In genomic region chr17:29176500-29177351, GRCh38 we compare ENCODE assay signal across 8 cellular contexts. TPM values are rescaled to one million over a fixed set of nuclear protein-coding genes. Genes with fewer than 3 reads are reported as not detected.
DNase-seq lines count a peak whose midpoint lies in the region; ATAC-seq and TF ChIP-seq lines count a peak whose summit lies in the region.

No MANE protein-coding gene starts in this region.

- TF ChIP-seq CTCF in OCI-LY7 (conservative IDR thresholded peaks at IDR 0.05; ENCODE audit: low read length) (no peak), fibroblast of lung (conservative IDR thresholded peaks at IDR 0.05 in 1 of 2, IDR thresholded peaks at IDR 0.05 in 1 of 2; ENCODE audit: low read depth in 1 of 2, low read length in 2 of 2) (no peak), neural progenitor cell (IDR thresholded peaks at IDR 0.05) (no peak), tibial nerve (IDR thresholded peaks at IDR 0.05) (no peak)

- peak overlapping the region; percentile 59 for H3K27ac Mint-ChIP-seq in activated T-cell treated with anti-CD3 and anti-CD28 coated beads, Interleukin-2, amount 50 U/mL, for 72 hours
- peak overlapping the region; percentile 42 for H3K27ac Mint-ChIP-seq in neural progenitor cell

- H3K4me3 ChIP-seq in GM08714 (ENCODE audit: low read length): peak overlapping the region; percentile 66; the same call in 1 of the 2 replicates
- H3K4me3 ChIP-seq in OCI-LY7 (ENCODE audit: low read depth, low read length, poor library complexity, severe bottlenecking): peak overlapping the region; percentile 70
- H3K4me3 ChIP-seq in fibroblast of lung (replicated peaks in 1 of 4; ENCODE audit: control extremely low read depth in 1 of 4, insufficient read depth in 1 of 4, low read depth in 3 of 4, low read length in 4 of 4): peak overlapping the region; percentile 39 to 57 (median 49)
- H3K4me3 ChIP-seq in neural progenitor cell: peak overlapping the region; percentile 52
- peak overlapping the region; percentile 46 to 59 (median 56) for H3K4me3 ChIP-seq in tibial nerve

- peak overlapping the region; percentile 73 for H3K4me2 ChIP-seq in OCI-LY7 (ENCODE audit: low read length)
- peak overlapping the region; percentile 88 for H3K4me2 ChIP-seq in fibroblast of lung (ENCODE audit: extremely low read depth, insufficient read depth, low read length)
- peak overlapping the region; percentile 89 for H3K4me2 ChIP-seq in neural progenitor cell

- H3K79me2 ChIP-seq in OCI-LY7 (ENCODE audit: insufficient read depth, low read depth, low read length) (no peaks in the 10 kb centered on the region; the same call in 1 of the 2 replicates), fibroblast of lung (ENCODE audit: control insufficient read depth, insufficient read depth, low read length) (no peaks in the 10 kb centered on the region), neural progenitor cell (ENCODE audit: low read depth) (peaks cover 35% of the 10 kb centered on the region)

- ATAC-seq in activated T-cell treated with anti-CD3 and anti-CD28 coated beads, Interleukin-2, amount 50 U/mL, for 72 hours (replicated peaks in 1 of 2): peak; percentile 57 to 61
- ATAC-seq in HG02981 (IDR thresholded peaks at IDR 0.05; ENCODE audit: unreplicated experiment): no peak

- intact Hi-C loops in OCI-LY7 (cut with micrococcal nuclease; ENCODE audit: unreplicated experiment): loop anchor here (1.0 kb wide), 1 partner anchor 27 kb away; no protein-coding TSS in a partner anchor

- H3K36me3 Mint-ChIP-seq in activated T-cell treated with anti-CD3 and anti-CD28 coated beads, Interleukin-2, amount 50 U/mL, for 72 hours (ENCODE audit: insufficient read depth in 2 of 2): peaks cover 0 to 2% of the 10 kb centered on the region in 2 donors
- H3K36me3 Mint-ChIP-seq in neural progenitor cell: no peaks in the 10 kb centered on the region

- H3K9me3 ChIP-seq in OCI-LY7 (ENCODE audit: low read length) (no peaks in the 10 kb centered on the region), fibroblast of lung (ENCODE audit: control insufficient read depth, insufficient read depth, low read depth, low read length) (no peaks in the 10 kb centered on the region), neural progenitor cell (ENCODE audit: low read depth) (no peaks in the 10 kb centered on the region), tibial nerve (no peaks in the 10 kb centered on the region)

- no peaks in the 10 kb centered on the region for H3K9me3 Mint-ChIP-seq in activated T-cell treated with anti-CD3 and anti-CD28 coated beads, Interleukin-2, amount 50 U/mL, for 72 hours
- H3K9me3 Mint-ChIP-seq in neural progenitor cell: no peaks in the 10 kb centered on the region

- CTCF ChIA-PET in OCI-LY7 (lab: Charles Lee; ENCODE audit: unreplicated experiment): interaction anchor here (0.5 to 1.3 kb wide), 7 partner anchors 10 to 37 kb away, joined by 3 to 11 read pairs (median 4); no protein-coding TSS in a partner anchor

- H3K27me3 ChIP-seq in fibroblast of lung (ENCODE audit: control insufficient read depth, insufficient read depth, low read length) (no peaks in the 10 kb centered on the region), neural progenitor cell (peaks cover 29% of the 10 kb centered on the region), tibial nerve (no peaks in the 10 kb centered on the region)

- peaks cover 38% of the 10 kb centered on the region for H3K4me1 Mint-ChIP-seq in activated T-cell treated with anti-CD3 and anti-CD28 coated beads, Interleukin-2, amount 50 U/mL, for 72 hours (ENCODE audit: low read depth)
- H3K4me1 Mint-ChIP-seq in neural progenitor cell: peaks cover 40% of the 10 kb centered on the region

- peak overlapping the region; percentile 32 for H3K9ac ChIP-seq in fibroblast of lung (ENCODE audit: insufficient read depth, low read length)
- no peak overlapping the region for H3K9ac ChIP-seq in neural progenitor cell

- H3K27me3 Mint-ChIP-seq in activated T-cell treated with anti-CD3 and anti-CD28 coated beads, Interleukin-2, amount 50 U/mL, for 72 hours (ENCODE audit: low read depth): peaks cover 11% of the 10 kb centered on the region
- H3K27me3 Mint-ChIP-seq in neural progenitor cell (ENCODE audit: insufficient read depth, low read depth): peaks cover 7% of the 10 kb centered on the region

- BruUV-seq in OCI-LY7 (replicated peaks; lab: Mats Ljungman, UMichigan): no TSS peak

- TF ChIP-seq POLR2A in tibial nerve (IDR thresholded peaks at IDR 0.05): no peak

- H2AFZ ChIP-seq in OCI-LY7 (ENCODE audit: low read length) (peak overlapping the region; percentile 84), fibroblast of lung (ENCODE audit: low read length) (peak overlapping the region; percentile 84), neural progenitor cell (replicated peaks) (peak overlapping the region; percentile 11)

- WGBS in tibial nerve, 2 donors: 2 to 3% methylated on average over 31 to 48 of the region's 53 CpGs

- peaks cover 47% of the 10 kb centered on the region for H3F3A ChIP-seq in neural progenitor cell (ENCODE audit: low read depth)

- H4K20me1 ChIP-seq in OCI-LY7 (ENCODE audit: insufficient read depth, low read length) (no peaks in the 10 kb centered on the region), fibroblast of lung (ENCODE audit: control insufficient read depth, extremely low read depth, insufficient read depth, low read length) (no peaks in the 10 kb centered on the region), neural progenitor cell (ENCODE audit: low read depth) (peaks cover 48% of the 10 kb centered on the region)

- H3K27ac ChIP-seq in OCI-LY7 (ENCODE audit: low read depth, low read length, poor library complexity, severe bottlenecking) (peak overlapping the region; percentile 73), fibroblast of lung (ENCODE audit: insufficient read depth, low read length) (peak overlapping the region; percentile 36), neural progenitor cell (no peak overlapping the region), tibial nerve (peak overlapping the region; percentile 64 to 97 (median 89))

- no peaks in the 10 kb centered on the region for H3K9me2 ChIP-seq in OCI-LY7 (ENCODE audit: insufficient read depth, low read length)

- DNase-seq in HT-29 (ENCODE audit: low spot score) (peak; percentile 68), OCI-LY7 (ENCODE audit: low spot score) (peak; percentile 78), fibroblast of lung (ENCODE audit: low read depth in 2 of 2) (peak; percentile 29 to 44), neural progenitor cell (ENCODE audit: low spot score) (peak; percentile 74), tibial nerve (ENCODE audit: low spot score in 2 of 2) (no peak)
- DNase-seq in activated T-cell treated with anti-CD3 and anti-CD28 coated beads, Interleukin-2, amount 50 U/mL, for 72 hours: peak; percentile 62 to 65

- H3K36me3 ChIP-seq in OCI-LY7 (ENCODE audit: insufficient read depth, low read length): no peaks in the 10 kb centered on the region
- H3K36me3 ChIP-seq in fibroblast of lung (ENCODE audit: control insufficient read depth, insufficient read depth, low read length): no peaks in the 10 kb centered on the region
- H3K36me3 ChIP-seq in neural progenitor cell: no peaks in the 10 kb centered on the region
- H3K36me3 ChIP-seq in tibial nerve: peaks cover 0 to 11% (median 0%) of the 10 kb centered on the region in 3 donors

- H3K4me1 ChIP-seq in OCI-LY7 (ENCODE audit: insufficient read depth, low read length, poor library complexity, severe bottlenecking) (peaks cover 45% of the 10 kb centered on the region), fibroblast of lung (ENCODE audit: control insufficient read depth, extremely low read depth, insufficient read depth, low read length) (peaks cover 16% of the 10 kb centered on the region), neural progenitor cell (peaks cover 32% of the 10 kb centered on the region), tibial nerve (peaks cover 0 to 57% (median 33%) of the 10 kb centered on the region in 4 donors)

- no peak for TF ChIP-seq EP300 in tibial nerve (IDR thresholded peaks at IDR 0.05)

- peak overlapping the region; percentile 81 to 89 for H3K4me3 Mint-ChIP-seq in activated T-cell treated with anti-CD3 and anti-CD28 coated beads, Interleukin-2, amount 50 U/mL, for 72 hours
- H3K4me3 Mint-ChIP-seq in neural progenitor cell: peak overlapping the region; percentile 82

- POLR2A ChIA-PET in OCI-LY7 (lab: Charles Lee): interaction anchor here (0.6 to 2.5 kb wide), 6 partner anchors 10 to 302 kb away, joined by 3 to 10 read pairs (median 6); no protein-coding TSS in a partner anchor

RNA-seq across cellular contexts. Expression of gene MYO18A, which starts 3.5 kb away (rescaled TPM):
- total RNA-seq in HT-29 (2014; rRNA removed; shearing (Covaris generic)): 105 and 108 TPM in 2 replicates
- total RNA-seq in OCI-LY7 (2014; rRNA removed; shearing (Covaris generic)): 124 and 131 TPM in 2 replicates
- total RNA-seq in OCI-LY7 (2022) (128 and 143 TPM in 2 replicates), fibroblast of lung (50.3 and 133 TPM in 2 replicates), neural progenitor cell (ENCODE audit: low replicate concordance) (11.6 and 24.8 TPM in 2 replicates), tibial nerve (100 to 1,000 TPM in 3 of 4 donors, 10 to 100 TPM in 1; 71.6 to 125 (median 104) TPM)
- total RNA-seq in activated T-cell treated with anti-CD3 and anti-CD28 coated beads, Interleukin-2, amount 50 U/mL, for 72 hours: 10 to 100 TPM; 49.5 to 51.2 TPM
- polyA plus RNA-seq in fibroblast of lung: 11.7 and 17.5 TPM in 2 replicates
- polyA plus RNA-seq in fibroblast of lung (2012): 34.5 and 50.8 TPM in 2 replicates
- 70.6 and 134 TPM in 2 replicates for polyA minus RNA-seq in fibroblast of lung (ENCODE audit: low replicate concordance)

Comparison
In these comparisons a context has a peak if more than half of its experiments do, and no peak if none do; other contexts are left out.
1. DNase-seq: peak in HT-29 (single experiment), OCI-LY7 (single experiment), activated T-cell treated with anti-CD3 and anti-CD28 coated beads, Interleukin-2, amount 50 U/mL, for 72 hours (2 of 2), fibroblast of lung (2 of 2) and neural progenitor cell (single experiment); none in tibial nerve (0 of 2).
2. H2AFZ ChIP-seq: peak in every context shown above with its lines; median percentile 84 in OCI-LY7; 84 in fibroblast of lung; 11 in neural progenitor cell.
3. Peak in every context shown above with its lines, with median percentiles within 50 percentile points of each other: H3K4me3 ChIP-seq and H3K4me2 ChIP-seq.